9 cellular contexts compared by ENCODE assay signal in the genomic region with DNA sequence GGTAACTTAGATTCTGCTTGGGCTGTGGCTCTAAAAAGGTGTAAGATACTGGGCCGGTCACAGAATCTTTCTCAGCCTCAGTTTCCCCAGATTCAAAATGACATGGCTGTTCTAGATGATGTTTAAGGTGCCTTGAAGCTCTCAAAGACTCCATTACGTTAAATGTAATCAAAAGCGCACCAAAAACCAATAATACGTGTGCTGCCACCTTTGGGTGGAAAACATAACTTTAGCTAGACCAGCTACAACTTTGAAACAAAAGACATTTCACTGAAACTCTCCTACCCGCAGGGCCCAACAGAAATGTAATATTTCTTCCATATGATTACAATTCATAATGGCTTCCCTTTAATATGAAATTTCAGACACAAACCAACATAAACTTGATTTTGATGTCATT. TPM values are rescaled to one million over a fixed set of nuclear protein-coding genes. Genes with fewer than 3 reads are reported as not detected.
DNase-seq lines count a peak whose midpoint lies in the region; TF ChIP-seq lines count a peak whose summit lies in the region.
"Had no signal": no experiment of that assay in that cellular context is flagged by ENCODE, and none has a peak within 500 bp of the region (broad histone marks: within the 10 kb centered on the region; RNA-seq: fewer than 3 reads in every experiment).

No MANE protein-coding gene starts in this region.

- H3K27ac ChIP-seq in smooth muscle cell (ENCODE audit: low read depth), result no peak overlapping the region

- no peak overlapping the region for H3K27ac Mint-ChIP-seq in T-helper 2 cell treated with Interferon-gamma antibody and Interleukin-4, amounts not matched to agents 5 μg/mL and 100 μg/mL, for 36 hours
- H3K27ac Mint-ChIP-seq: B cell had no signal

- no peaks in the 10 kb centered on the region for H3F3A ChIP-seq in smooth muscle cell (ENCODE audit: low read depth)

- peak; percentile 47 for TF ChIP-seq CTCF in smooth muscle cell (IDR thresholded peaks at IDR 0.05; ENCODE audit: borderline replicate concordance, insufficient read depth, poor library complexity, severe bottlenecking)

- H3K36me3 ChIP-seq in smooth muscle cell (ENCODE audit: low read depth), result no peaks in the 10 kb centered on the region

- H3K27me3 Mint-ChIP-seq in T-helper 2 cell treated with Interferon-gamma antibody and Interleukin-4, amounts not matched to agents 5 μg/mL and 100 μg/mL, for 36 hours (ENCODE audit: low read depth), result peaks cover 8% of the 10 kb centered on the region

- H3K27me3 ChIP-seq in smooth muscle cell (ENCODE audit: low read depth), result peaks cover 32% of the 10 kb centered on the region

- H3K9me3 Mint-ChIP-seq in T-helper 2 cell treated with Interferon-gamma antibody and Interleukin-4, amounts not matched to agents 5 μg/mL and 100 μg/mL, for 36 hours, result no peaks in the 10 kb centered on the region

- DNase-seq in NCI-H1105 treated with DMSO at 0.1 percent for 48 hours (lab: John Stamatoyannopoulos, UW) (peak; percentile 1), NCI-H1105 (lab: John Stamatoyannopoulos, UW) (no peak), NCI-H526 treated with DMSO at 0.1 percent for 48 hours (lab: John Stamatoyannopoulos, UW) (peak; percentile 23), fibroblast of gingiva (ENCODE audit: low read depth) (peak; percentile 2), smooth muscle cell (lab: John Stamatoyannopoulos, UW; ENCODE audit: unreplicated experiment) (no peak), NCI-H1436 (lab: John Stamatoyannopoulos, UW) (no peak), HK-2 (ENCODE audit: unreplicated experiment) (no peak)
- no peak for DNase-seq in T-helper 2 cell treated with Interferon-gamma antibody and Interleukin-4, amounts not matched to agents 5 μg/mL and 100 μg/mL, for 36 hours (ENCODE audit: low spot score)

- H3K36me3 Mint-ChIP-seq in T-helper 2 cell treated with Interferon-gamma antibody and Interleukin-4, amounts not matched to agents 5 μg/mL and 100 μg/mL, for 36 hours (ENCODE audit: low read depth), result no peaks in the 10 kb centered on the region

- no peak overlapping the region for H3K4me3 ChIP-seq in smooth muscle cell

- H2AFZ ChIP-seq in smooth muscle cell (ENCODE audit: low read depth), result no peak overlapping the region

- no peak overlapping the region for H3K4me2 ChIP-seq in smooth muscle cell

- no peaks in the 10 kb centered on the region for H4K20me1 ChIP-seq in smooth muscle cell (ENCODE audit: low read depth)

- no peaks in the 10 kb centered on the region for H3K4me1 ChIP-seq in smooth muscle cell (ENCODE audit: low read depth)

- no peak overlapping the region for H3K4me3 Mint-ChIP-seq in T-helper 2 cell treated with Interferon-gamma antibody and Interleukin-4, amounts not matched to agents 5 μg/mL and 100 μg/mL, for 36 hours
- H3K4me3 Mint-ChIP-seq: B cell had no signal

- no peak overlapping the region for H3K9ac ChIP-seq in smooth muscle cell (ENCODE audit: low read depth)

- no peaks in the 10 kb centered on the region for H3K4me1 Mint-ChIP-seq in T-helper 2 cell treated with Interferon-gamma antibody and Interleukin-4, amounts not matched to agents 5 μg/mL and 100 μg/mL, for 36 hours (ENCODE audit: low read depth)
- H3K4me1 Mint-ChIP-seq: B cell had no signal

- H3K79me2 ChIP-seq in smooth muscle cell (ENCODE audit: low read depth), result no peaks in the 10 kb centered on the region

- no peaks in the 10 kb centered on the region for H3K9me3 ChIP-seq in smooth muscle cell (replicated peaks; ENCODE audit: low read depth)

- 48% methylated on average over 5 of the region's 5 CpGs for WGBS in smooth muscle cell (ENCODE audit: low lambda C conversion rate)

RNA-seq across cellular contexts. Expression of a gene that starts 35.0 kb away (rescaled TPM):
- total RNA-seq in smooth muscle cell, result 2.2 and 2.3 TPM in 2 replicates
- polyA plus RNA-seq in smooth muscle cell, result 2.8 and 3.4 TPM in 2 replicates
- total RNA-seq: B cell had no signal

Comparison
In these comparisons a context has a peak if more than half of its experiments do, and no peak if none do; other contexts are left out.
1. DNase-seq: peak in NCI-H1105 treated with DMSO at 0.1 percent for 48 hours (single experiment), NCI-H526 treated with DMSO at 0.1 percent for 48 hours (single experiment) and fibroblast of gingiva (single experiment); none in NCI-H1105 (single experiment), smooth muscle cell (single experiment), NCI-H1436 (single experiment), HK-2 (single experiment) and T-helper 2 cell treated with Interferon-gamma antibody and Interleukin-4, amounts not matched to agents 5 μg/mL and 100 μg/mL, for 36 hours (single experiment).